ENCODE assay signal across 20 cellular contexts in the genomic region with DNA sequence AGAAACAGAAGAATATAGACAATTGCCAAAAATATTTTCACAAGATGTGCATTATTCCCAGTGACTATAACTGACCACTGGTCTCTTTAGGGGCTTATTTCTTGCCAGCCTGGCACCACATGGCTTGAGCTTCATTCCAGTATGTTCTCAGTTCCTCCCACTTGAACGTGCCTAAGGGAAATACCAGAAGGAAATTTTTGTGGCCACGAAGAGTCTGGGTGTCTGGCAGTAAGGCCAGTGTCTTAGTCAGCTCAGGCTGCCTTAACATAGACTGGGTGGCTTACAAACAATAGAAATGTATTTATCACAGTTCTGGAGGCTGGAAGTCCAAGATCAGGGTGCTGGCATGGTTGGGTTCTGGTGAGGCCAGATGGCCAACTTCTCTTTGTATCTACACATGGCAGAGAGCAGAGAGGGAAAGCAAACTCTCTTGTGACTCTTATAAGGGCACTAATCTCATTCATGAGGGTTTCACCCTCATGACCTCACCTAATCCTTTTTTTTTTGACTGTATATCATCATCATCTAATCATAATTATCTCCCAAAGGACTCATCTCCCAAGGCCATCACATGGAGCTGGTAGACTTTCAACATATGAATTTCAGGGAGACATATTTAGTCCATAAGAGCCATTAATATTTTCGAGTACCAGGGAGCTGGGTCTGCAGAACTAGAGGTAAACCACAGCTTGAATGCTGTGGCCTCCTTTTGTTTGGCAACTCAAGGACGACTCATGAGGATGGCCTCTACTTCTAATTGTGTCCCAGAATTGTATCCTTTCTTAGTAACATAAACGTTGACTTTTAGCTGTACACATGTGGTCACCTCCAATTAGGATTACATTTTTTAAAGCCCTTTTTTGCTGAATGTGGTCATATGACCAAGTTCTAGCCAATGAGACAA. TPM values are rescaled to one million over a fixed set of nuclear protein-coding genes. Genes with fewer than 3 reads are reported as not detected.
DNase-seq lines count a peak whose midpoint lies in the region; ATAC-seq and TF ChIP-seq lines count a peak whose summit lies in the region.
"Had no signal": no experiment of that assay in that cellular context is flagged by ENCODE, and none has a peak within 500 bp of the region (broad histone marks: within the 10 kb centered on the region; RNA-seq: fewer than 3 reads in every experiment).

No MANE protein-coding gene starts in this region.

- H2BK5ac ChIP-seq in trophoblast cell (ENCODE audit: low read depth, low read length, poor library complexity), result no peak overlapping the region

- H3K79me2 ChIP-seq in trophoblast cell (ENCODE audit: control insufficient read depth, insufficient read depth, low read length, poor library complexity), result no peaks in the 10 kb centered on the region

- H3K9me3 ChIP-seq in trophoblast cell (ENCODE audit: insufficient read depth, low read depth, low read length), result peaks cover 5% of the 10 kb centered on the region
- H3K9me3 ChIP-seq: body of pancreas, tibial artery had no signal

- no peak overlapping the region for H2BK12ac ChIP-seq in trophoblast cell (ENCODE audit: low read length)

- ATAC-seq in HG03280 (IDR thresholded peaks at IDR 0.05; ENCODE audit: unreplicated experiment) (no peak), GM19035 (IDR thresholded peaks at IDR 0.05; ENCODE audit: unreplicated experiment) (no peak)
- ATAC-seq: activated CD8-positive, alpha-beta T cell treated with anti-CD3 and anti-CD28 coated beads for 36 hours; body of pancreas; PC-3; sciatic nerve had no signal

- H4K12ac ChIP-seq in trophoblast cell (ENCODE audit: low read depth, low read length), result no peak overlapping the region

- no peak overlapping the region for H3K18ac ChIP-seq in trophoblast cell (ENCODE audit: low read length)

- H3K4me3 ChIP-seq in fibroblast of mammary gland (ENCODE audit: control insufficient read depth, low read depth, low read length) (no peak overlapping the region), trophoblast cell (ENCODE audit: low read depth, low read length) (no peak overlapping the region), coronary artery (no peak overlapping the region)
- H3K4me3 ChIP-seq: body of pancreas, tibial artery had no signal

- no peak overlapping the region for H2AK5ac ChIP-seq in trophoblast cell (ENCODE audit: low read length)

- no peak overlapping the region for H3K14ac ChIP-seq in trophoblast cell (ENCODE audit: low read length)

- H3K23ac ChIP-seq in trophoblast cell (ENCODE audit: low read length), result no peak overlapping the region

- H2BK120ac ChIP-seq in trophoblast cell (ENCODE audit: insufficient read depth, low read length, poor library complexity), result no peak overlapping the region

- peaks cover 11% of the 10 kb centered on the region for H3K27me3 ChIP-seq in trophoblast cell (ENCODE audit: insufficient read depth, low read length)
- H3K27me3 ChIP-seq: body of pancreas, tibial artery had no signal

- no CpG with 5 or more reads among the region's 5 CpGs for WGBS in trophoblast cell (ENCODE audit: extremely low coverage, insufficient coverage, insufficient read length)

- TF ChIP-seq CTCF in fibroblast of mammary gland (conservative IDR thresholded peaks at IDR 0.05; ENCODE audit: control insufficient read depth, insufficient read depth, low read depth, low read length) (no peak), coronary artery (IDR thresholded peaks at IDR 0.05) (no peak)

- H3K4me2 ChIP-seq in trophoblast cell (ENCODE audit: low read length), result no peak overlapping the region

- no peak overlapping the region for H3K4ac ChIP-seq in trophoblast cell (ENCODE audit: low read depth, low read length)

- no peak overlapping the region for H4K91ac ChIP-seq in trophoblast cell (ENCODE audit: low read depth, low read length)

- no peak overlapping the region for H2AFZ ChIP-seq in trophoblast cell (ENCODE audit: insufficient read depth, low read length, poor library complexity)

- H4K8ac ChIP-seq in trophoblast cell (ENCODE audit: low read depth, low read length), result no peak overlapping the region

- DNase-seq in GM04504 (ENCODE audit: low read depth) (peak; percentile 3), SW480 (ENCODE audit: low spot score) (peak; percentile 8), fibroblast of mammary gland (ENCODE audit: low read depth) (peak; percentile 45), trophoblast cell (peak; percentile 21 to 38), coronary artery (ENCODE audit: low spot score) (no peak), NOMO-1 treated with dmso at 0.1 percent for 144 hours (lab: John Stamatoyannopoulos, UW; ENCODE audit: unreplicated experiment) (no peak)
- DNase-seq: activated CD8-positive, alpha-beta T cell treated with anti-CD3 and anti-CD28 coated beads for 36 hours; activated naive CD4-positive, alpha-beta T cell treated with anti-CD3 and anti-CD28 coated beads, Interleukin-2, amount 50 U/mL, for 16 hours; activated T-cell treated with anti-CD3 and anti-CD28 coated beads, Interleukin-2, amount 50 U/mL, for 24 hours; body of pancreas; cortex of kidney; DND-41; GOT3; PC-3; stimulated activated CD4-positive, alpha-beta T cell treated with anti-CD3 and anti-CD28 coated beads, Interleukin-1b, Interleukin-23, amount 100 ng/mL, for 48 hours; stimulated activated naive CD4-positive, alpha-beta T cell; tibial artery had no signal

- H3K27ac ChIP-seq in trophoblast cell (ENCODE audit: low read depth, low read length) (no peak overlapping the region), coronary artery (no peak overlapping the region)
- H3K27ac ChIP-seq: body of pancreas, tibial artery had no signal

- no peaks in the 10 kb centered on the region for H3K79me1 ChIP-seq in trophoblast cell (ENCODE audit: low read length)

- H3K36me3 ChIP-seq in trophoblast cell (ENCODE audit: control insufficient read depth in 1 of 2, insufficient read depth in 2 of 2, low read length in 2 of 2), result no peaks in the 10 kb centered on the region
- H3K36me3 ChIP-seq: tibial artery had no signal

- no peaks in the 10 kb centered on the region for H3K4me1 ChIP-seq in trophoblast cell (ENCODE audit: control insufficient read depth in 1 of 2, insufficient read depth in 2 of 2, low read length in 2 of 2)

- H3K9ac ChIP-seq in trophoblast cell (ENCODE audit: low read length), result no peak overlapping the region

RNA-seq across cellular contexts. Expression of a gene that starts 5.1 kb away (rescaled TPM):
- 0.03 and 0.08 TPM in 2 replicates for polyA plus RNA-seq in trophoblast cell (2013)

Comparison
In these comparisons a context has a peak if more than half of its experiments do, and no peak if none do; other contexts are left out.
1. DNase-seq: peak in GM04504 (single experiment), SW480 (single experiment), fibroblast of mammary gland (single experiment) and trophoblast cell (2 of 2); none in coronary artery (single experiment) and NOMO-1 treated with dmso at 0.1 percent for 144 hours (single experiment).